In the genomic region with DNA sequence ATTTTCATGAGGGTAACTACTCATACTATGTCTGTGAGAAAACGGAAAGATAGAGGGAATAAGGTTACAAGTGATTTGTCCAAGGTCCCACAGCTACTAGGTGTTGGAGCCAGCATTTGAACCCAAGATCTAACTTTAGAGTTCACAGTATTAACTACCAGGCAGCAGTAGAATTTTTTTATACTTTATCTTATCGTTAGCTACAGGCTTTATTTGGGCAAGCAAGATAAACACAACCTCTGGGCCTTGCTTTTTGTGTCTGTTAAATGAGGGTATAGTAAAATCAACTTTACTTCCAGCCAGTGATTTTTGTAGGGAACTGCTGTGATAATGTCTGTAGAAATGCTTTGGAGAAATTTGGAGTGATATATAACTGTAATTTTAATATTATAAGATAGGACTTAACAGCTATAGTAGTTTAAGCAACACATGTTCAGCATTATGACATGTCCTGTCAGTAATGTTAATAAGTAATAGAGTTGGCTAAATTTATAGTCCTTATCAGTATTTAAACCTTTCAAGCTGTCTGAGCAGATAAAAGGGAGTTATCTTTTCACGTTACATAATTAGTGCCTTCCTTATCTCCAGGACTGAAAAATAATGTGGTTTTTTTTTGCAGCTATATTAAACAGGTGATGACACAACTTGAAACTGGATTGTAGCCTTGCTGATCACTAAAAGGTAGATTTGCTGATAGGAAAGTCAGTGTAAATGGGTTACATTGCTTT, we compare ENCODE assay signal across 1 cellular context.
TF ChIP-seq lines count a peak whose summit lies in the region.

No MANE protein-coding gene starts in this region.

TF ChIP-seq in SK-N-SH, 30 proteins besides CTCF, POLR2A, EP300 and RAD21 (continued from another document):
- TF ChIP-seq NFIC (IDR thresholded peaks at IDR 0.05; ENCODE audit: borderline replicate concordance) (no peak), SIN3A (IDR thresholded peaks at IDR 0.05; ENCODE audit: borderline replicate concordance, low read depth, low read length) (no peak), GATA2 (CRISPR knock-in tag; IDR thresholded peaks at IDR 0.05) (peak; percentile 96), ELF1 (IDR thresholded peaks at IDR 0.05) (no peak), MXI1 (IDR thresholded peaks at IDR 0.05; ENCODE audit: low read depth, low read length) (no peak), POLR2AphosphoS5 (IDR thresholded peaks at IDR 0.05; ENCODE audit: low read depth, low read length) (no peak), FOSL2 (IDR thresholded peaks at IDR 0.05; ENCODE audit: borderline replicate concordance, low read depth) (no peak), GABPA (IDR thresholded peaks at IDR 0.05; ENCODE audit: low read depth) (no peak)
